Comparison of ENCODE assay signal across 8 cellular contexts in genomic region chr1:100250264-100250663, GRCh38. TPM values are rescaled to one million over a fixed set of nuclear protein-coding genes. Genes with fewer than 3 reads are reported as not detected.
A peak's percentile ranks its signal among the peaks of the same experiment; 100 is the strongest.
DNase-seq lines count a peak whose midpoint lies in the region; ATAC-seq and TF ChIP-seq lines count a peak whose summit lies in the region.

No MANE protein-coding gene starts in this region.

- peak overlapping the region in 11 of 12 donors; percentile 69 to 95 (median 86) for H3K27ac ChIP-seq in heart left ventricle
- H3K27ac ChIP-seq in body of pancreas, result peak overlapping the region; percentile 12 to 95 (median 88)
- H3K27ac ChIP-seq in mesenchymal stem cell (ENCODE audit: low read length, poor library complexity, severe bottlenecking), result no peak overlapping the region
- no peak overlapping the region for H3K27ac ChIP-seq in aorta (ENCODE audit: low read depth in 1 of 2, low read length in 2 of 2)

- H3K18ac ChIP-seq in mesenchymal stem cell (ENCODE audit: low read depth in 1 of 2, low read length in 2 of 2), result no peak overlapping the region

- no peaks in the 10 kb centered on the region for H3K9me3 ChIP-seq in heart left ventricle
- no peaks in the 10 kb centered on the region for H3K9me3 ChIP-seq in body of pancreas
- no peaks in the 10 kb centered on the region for H3K9me3 ChIP-seq in mesenchymal stem cell (ENCODE audit: control insufficient read depth, low read length)
- no peaks in the 10 kb centered on the region for H3K9me3 ChIP-seq in aorta (ENCODE audit: control insufficient read depth, low read length)

- peak overlapping the region; percentile 74 to 97 (median 83) for H3K4me3 ChIP-seq in heart left ventricle
- peak overlapping the region in 1 of 2 donors; percentile 46 for H3K4me3 ChIP-seq in body of pancreas
- peak overlapping the region in 1 of 2 experiments; percentile 100 for H3K4me3 ChIP-seq in mesenchymal stem cell (ENCODE audit: insufficient read depth in 1 of 2, low read depth in 1 of 2, low read length in 2 of 2)
- H3K4me3 ChIP-seq in aorta (ENCODE audit: low read length in 2 of 2), result peak overlapping the region; percentile 1 to 27

- H2AFZ ChIP-seq in mesenchymal stem cell (ENCODE audit: low read depth, low read length), result peak overlapping the region; percentile 42

- no peak overlapping the region for H2AK5ac ChIP-seq in mesenchymal stem cell (ENCODE audit: low read length, severe bottlenecking)

- H3K4me1 ChIP-seq in heart left ventricle, result peaks cover 0 to 26% (median 16%) of the 10 kb centered on the region in 12 donors
- H3K4me1 ChIP-seq in body of pancreas, result peaks cover 36% of the 10 kb centered on the region
- H3K4me1 ChIP-seq in mesenchymal stem cell (ENCODE audit: control insufficient read depth, insufficient read depth, low read depth, low read length), result peaks cover 2% of the 10 kb centered on the region
- H3K4me1 ChIP-seq in aorta (ENCODE audit: control insufficient read depth in 1 of 2, insufficient read depth in 2 of 2, low read length in 2 of 2), result peaks cover 0 to 3% of the 10 kb centered on the region in 2 donors

- no peak overlapping the region for H3K23ac ChIP-seq in mesenchymal stem cell (ENCODE audit: low read length in 2 of 2)

- WGBS in heart left ventricle, 4 donors, result 0 to 3% (median 0%) methylated on average over 1 of the region's 1 CpG
- WGBS in body of pancreas, 2 donors, result 0% methylated on average over 1 of the region's 1 CpG
- WGBS in mesenchymal stem cell, result no CpG with 5 or more reads among the region's 1 CpG
- WGBS in aorta, 2 donors, result 0% methylated on average over 1 of the region's 1 CpG

- H2BK12ac ChIP-seq in mesenchymal stem cell (ENCODE audit: low read length in 2 of 2), result no peak overlapping the region

- H3K27me3 ChIP-seq in heart left ventricle (no peaks in the 10 kb centered on the region), body of pancreas (no peaks in the 10 kb centered on the region), mesenchymal stem cell (ENCODE audit: control insufficient read depth in 1 of 2, insufficient read depth in 1 of 2, low read length in 2 of 2) (no peaks in the 10 kb centered on the region), aorta (ENCODE audit: control insufficient read depth in 1 of 2, insufficient read depth in 2 of 2, low read length in 1 of 2) (peaks cover 0 to 2% of the 10 kb centered on the region in 2 donors)

- no peak overlapping the region for H2BK120ac ChIP-seq in mesenchymal stem cell (ENCODE audit: low read depth, low read length)

- no peak overlapping the region for H2BK15ac ChIP-seq in mesenchymal stem cell (ENCODE audit: low read depth, poor library complexity, severe bottlenecking)

- H3K4ac ChIP-seq in mesenchymal stem cell (ENCODE audit: low read depth in 1 of 2, low read length in 2 of 2), result no peak overlapping the region

- no peak for DNase-seq in heart left ventricle
- DNase-seq in Right ventricle myocardium inferior (ENCODE audit: missing footprints), result no peak
- DNase-seq in body of pancreas, result no peak
- peak; percentile 38 for DNase-seq in mesenchymal stem cell
- no peak for DNase-seq in aorta
- DNase-seq in cerebellar nuclear complex (lab: John Stamatoyannopoulos, UW), result no peak

- H4K91ac ChIP-seq in mesenchymal stem cell (ENCODE audit: low read length), result no peak overlapping the region

- peaks cover 15% of the 10 kb centered on the region for H3K79me1 ChIP-seq in mesenchymal stem cell (replicated peaks; ENCODE audit: low read length, poor library complexity, severe bottlenecking)

- no peak overlapping the region for H3K14ac ChIP-seq in mesenchymal stem cell (ENCODE audit: low read length in 2 of 2)

- intact Hi-C loops in heart left ventricle (cut with DNase I) (no loop called here), Right ventricle myocardium inferior (cut with DNase I) (no loop called here), body of pancreas (cut with DNase I) (no loop called here), aorta (cut with DNase I) (no loop called here)

- TF ChIP-seq POLR2A in heart left ventricle (IDR thresholded peaks at IDR 0.05), result no peak
- TF ChIP-seq POLR2A in body of pancreas (IDR thresholded peaks at IDR 0.05), result no peak

- H3K9ac ChIP-seq in mesenchymal stem cell (ENCODE audit: low read length), result peak overlapping the region; percentile 98

- H3K4me2 ChIP-seq in mesenchymal stem cell (ENCODE audit: low read length, poor library complexity, severe bottlenecking), result peak overlapping the region; percentile 76

- TF ChIP-seq CTCF in heart left ventricle (IDR thresholded peaks at IDR 0.05) (no peak), body of pancreas (IDR thresholded peaks at IDR 0.05) (no peak)

- no peak overlapping the region for H4K8ac ChIP-seq in mesenchymal stem cell (ENCODE audit: low read length)

- H2BK5ac ChIP-seq in mesenchymal stem cell (ENCODE audit: low read depth, low read length, poor library complexity, severe bottlenecking), result no peak overlapping the region

- H3K36me3 ChIP-seq in heart left ventricle (peaks cover 0 to 3% (median 0%) of the 10 kb centered on the region in 9 donors), body of pancreas (replicated peaks in 1 of 2; ENCODE audit: insufficient read depth in 1 of 2, low read depth in 2 of 2) (no peaks in the 10 kb centered on the region), mesenchymal stem cell (ENCODE audit: control insufficient read depth in 1 of 2, insufficient read depth in 2 of 2, low read depth in 1 of 2, low read length in 2 of 2) (peaks cover 0 to 4% of the 10 kb centered on the region in 2 experiments), aorta (ENCODE audit: control insufficient read depth in 1 of 2, insufficient read depth in 2 of 2, low read length in 1 of 2) (no peaks in the 10 kb centered on the region)

- ATAC-seq in heart left ventricle (no peak), Right ventricle myocardium inferior (no peak), body of pancreas (no peak), aorta (ENCODE audit: low FRiP score) (no peak), GM21529 (IDR thresholded peaks at IDR 0.05; ENCODE audit: unreplicated experiment) (no peak), GM21390 (IDR thresholded peaks at IDR 0.05; ENCODE audit: unreplicated experiment) (no peak)

RNA-seq across cellular contexts. Expression of gene DBT, which starts 0.6 kb away (rescaled TPM):
- total RNA-seq in heart left ventricle (10 to 100 TPM; 15.6 to 45.3 (median 29.8) TPM), Right ventricle myocardium inferior (30.6 TPM), body of pancreas (1 to 10 TPM; 5.2 to 6.3 TPM), aorta (10 to 100 TPM; 10.8 to 13.0 TPM)
- polyA plus RNA-seq in heart left ventricle (10 to 100 TPM in 1 of 2 donors, 1 to 10 TPM in 1; 6.8 to 17.6 TPM), aorta (1 to 10 TPM; 5.0 to 5.4 TPM)
- 5.5 TPM for polyA plus RNA-seq in mesenchymal stem cell (2013, experiment 1 of 2)
- 5.6 TPM for polyA plus RNA-seq in mesenchymal stem cell (2013, experiment 2 of 2)

RNA-seq across cellular contexts. Expression of gene RTCA, which starts 15.8 kb away (rescaled TPM):
- total RNA-seq in heart left ventricle (10 to 100 TPM; 31.4 to 54.6 (median 36.3) TPM), Right ventricle myocardium inferior (46.2 TPM), body of pancreas (10 to 100 TPM; 10.2 to 18.7 TPM), aorta (10 to 100 TPM; 22.3 to 26.6 TPM)
- polyA plus RNA-seq in heart left ventricle (10 to 100 TPM; 21.3 to 40.0 TPM), aorta (10 to 100 TPM; 22.2 to 24.3 TPM)
- 50.0 TPM for polyA plus RNA-seq in mesenchymal stem cell (2013, experiment 1 of 2)
- 49.3 TPM for polyA plus RNA-seq in mesenchymal stem cell (2013, experiment 2 of 2)

Comparison
In these comparisons a context has a peak if more than half of its experiments do, and no peak if none do; other contexts are left out.
1. H3K27ac ChIP-seq: peak in heart left ventricle (11 of 12) and body of pancreas (4 of 4); none in mesenchymal stem cell (single experiment) and aorta (0 of 2).